Comparison of ENCODE assay signal across 1 cellular context in the genomic region with DNA sequence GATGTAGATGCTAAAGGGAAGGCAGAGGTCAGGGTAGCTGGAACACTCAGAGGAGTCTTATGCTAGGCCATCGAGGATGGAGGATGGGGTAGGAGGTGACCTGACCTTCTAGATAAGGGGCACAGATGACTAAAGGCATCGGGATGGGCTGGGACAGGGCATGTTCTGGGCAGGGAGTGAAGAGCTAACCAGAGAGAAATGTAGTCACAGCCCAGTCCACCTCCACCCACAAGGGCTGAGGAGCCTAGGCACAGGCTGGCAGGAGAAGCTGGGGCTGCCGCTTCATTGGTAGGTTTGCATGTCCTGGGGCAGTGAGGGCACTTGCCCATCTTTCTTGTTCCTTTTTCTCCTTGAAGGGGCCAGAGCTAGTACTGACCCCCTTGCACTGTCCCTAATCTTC.
TF ChIP-seq lines count a peak whose summit lies in the region.

No MANE protein-coding gene starts in this region.

TF ChIP-seq in K562, 482 proteins besides CTCF, POLR2A, EP300 and RAD21:
- TF ChIP-seq CBFA2T2 (conservative IDR thresholded peaks at IDR 0.05), result no peak
- no peak for TF ChIP-seq E2F4 (CRISPR knock-in tag; IDR thresholded peaks at IDR 0.05; ENCODE audit: low read depth)
- no peak for TF ChIP-seq ZNF23 (CRISPR knock-in tag; IDR thresholded peaks at IDR 0.05)
- TF ChIP-seq, protein P1, sequence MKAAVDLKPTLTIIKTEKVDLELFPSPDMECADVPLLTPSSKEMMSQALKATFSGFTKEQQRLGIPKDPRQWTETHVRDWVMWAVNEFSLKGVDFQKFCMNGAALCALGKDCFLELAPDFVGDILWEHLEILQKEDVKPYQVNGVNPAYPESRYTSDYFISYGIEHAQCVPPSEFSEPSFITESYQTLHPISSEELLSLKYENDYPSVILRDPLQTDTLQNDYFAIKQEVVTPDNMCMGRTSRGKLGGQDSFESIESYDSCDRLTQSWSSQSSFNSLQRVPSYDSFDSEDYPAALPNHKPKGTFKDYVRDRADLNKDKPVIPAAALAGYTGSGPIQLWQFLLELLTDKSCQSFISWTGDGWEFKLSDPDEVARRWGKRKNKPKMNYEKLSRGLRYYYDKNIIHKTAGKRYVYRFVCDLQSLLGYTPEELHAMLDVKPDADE (conservative IDR thresholded peaks at IDR 0.05; ENCODE audit: control insufficient read depth, low read depth, low read length), result no peak
- TF ChIP-seq TSC22D4 (tag; IDR thresholded peaks at IDR 0.05), result no peak
- no peak for TF ChIP-seq JUN (IDR thresholded peaks at IDR 0.05; ENCODE audit: borderline replicate concordance, low read depth, low read length)
- TF ChIP-seq JUN (CRISPR knock-in tag; IDR thresholded peaks at IDR 0.05; ENCODE audit: borderline replicate concordance), result no peak
- TF ChIP-seq NCOR1 (IDR thresholded peaks at IDR 0.05), result no peak
- TF ChIP-seq MTF1 (CRISPR knock-in tag; IDR thresholded peaks at IDR 0.05; ENCODE audit: borderline replicate concordance), result no peak
- no peak for TF ChIP-seq ZBTB2 (IDR thresholded peaks at IDR 0.05)
- TF ChIP-seq RBM34 (IDR thresholded peaks at IDR 0.05; ENCODE audit: borderline replicate concordance, insufficient read depth, low read length), result no peak
- no peak for TF ChIP-seq RBM17 (IDR thresholded peaks at IDR 0.05; ENCODE audit: borderline replicate concordance, low read depth, low read length)
- no peak for TF ChIP-seq ZZZ3 (IDR thresholded peaks at IDR 0.05)
- no peak for TF ChIP-seq ZBTB7A (IDR thresholded peaks at IDR 0.05; ENCODE audit: borderline replicate concordance, control insufficient read depth, low read depth, low read length)
- no peak for TF ChIP-seq ILF3 (IDR thresholded peaks at IDR 0.05; ENCODE audit: borderline replicate concordance)
- TF ChIP-seq GABPA (tag; conservative IDR thresholded peaks at IDR 0.05; ENCODE audit: low read depth), result no peak
- TF ChIP-seq CTCFL (IDR thresholded peaks at IDR 0.05; ENCODE audit: borderline replicate concordance, insufficient read depth, low read depth, low read length, poor library complexity, severe bottlenecking), result no peak
